In genomic region chr2:113891265-113891959, GRCh38 we compare ENCODE assay signal across 8 cellular contexts. TPM values are rescaled to one million over a fixed set of nuclear protein-coding genes. Genes with fewer than 3 reads are reported as not detected.
DNase-seq lines count a peak whose midpoint lies in the region; ATAC-seq, FAIRE-seq and TF ChIP-seq lines count a peak whose summit lies in the region.

No MANE protein-coding gene starts in this region.

- no peaks in the 10 kb centered on the region for H3K9me3 ChIP-seq in CD8-positive, alpha-beta T cell (ENCODE audit: low read length)
- H3K9me3 ChIP-seq in OCI-LY1 (ENCODE audit: low read length) (no peaks in the 10 kb centered on the region), endodermal cell (ENCODE audit: control insufficient read depth, low read length) (no peaks in the 10 kb centered on the region), neutrophil (no peaks in the 10 kb centered on the region)

- peak overlapping the region; percentile 72 for H3K4me2 ChIP-seq in OCI-LY1 (ENCODE audit: low read length)

- 5 to 11% methylated on average over 3 to 5 of the region's 5 CpGs for WGBS in endodermal cell (ENCODE audit: insufficient coverage in 1 of 2, insufficient read length in 1 of 2), 2 experiments

- FAIRE-seq in D721Med (lab: Jason Lieb, UNC), result no peak

- H2AFZ ChIP-seq in OCI-LY1 (ENCODE audit: low read length), result no peak overlapping the region

- TF ChIP-seq CTCF in CD8-positive, alpha-beta T cell (IDR thresholded peaks at IDR 0.05), result no peak
- TF ChIP-seq CTCF in OCI-LY1 (IDR thresholded peaks at IDR 0.05; ENCODE audit: low read length) (no peak), endodermal cell (conservative IDR thresholded peaks at IDR 0.05) (no peak), neutrophil (IDR thresholded peaks at IDR 0.05) (no peak), D721Med (IDR thresholded peaks at IDR 0.05; ENCODE audit: insufficient read depth, missing control alignments) (no peak)

- peak overlapping the region; percentile 99 for H3K27ac Mint-ChIP-seq in CD8-positive, alpha-beta T cell
- peak overlapping the region; percentile 94 for H3K27ac Mint-ChIP-seq in endodermal cell

- CTCF ChIA-PET in CD8-positive, alpha-beta T cell (lab: Charles Lee), result no interaction called here

- H3K4me1 ChIP-seq in CD8-positive, alpha-beta T cell (ENCODE audit: insufficient read depth, low read length), result peaks cover 74% of the 10 kb centered on the region
- H3K4me1 ChIP-seq in OCI-LY1 (ENCODE audit: insufficient read depth, low read length, severe bottlenecking) (peaks cover 72% of the 10 kb centered on the region), endodermal cell (ENCODE audit: control insufficient read depth, insufficient read depth, low read length) (peaks cover 4% of the 10 kb centered on the region), neutrophil (ENCODE audit: control insufficient read depth in 1 of 2, insufficient read depth in 1 of 2, low read depth in 1 of 2, low read length in 1 of 2) (peaks cover 78 to 86% of the 10 kb centered on the region in 2 experiments)

- peaks cover 46% of the 10 kb centered on the region for H3K36me3 Mint-ChIP-seq in CD8-positive, alpha-beta T cell
- H3K36me3 Mint-ChIP-seq in endodermal cell (ENCODE audit: low read depth), result peaks cover 7% of the 10 kb centered on the region

- no peaks in the 10 kb centered on the region for H4K20me1 ChIP-seq in OCI-LY1 (ENCODE audit: insufficient read depth, low read length)

- H3K27me3 ChIP-seq in CD8-positive, alpha-beta T cell (ENCODE audit: insufficient read depth, low read length), result no peaks in the 10 kb centered on the region
- H3K27me3 ChIP-seq in OCI-LY1 (ENCODE audit: insufficient read depth, low read length), result no peaks in the 10 kb centered on the region
- H3K27me3 ChIP-seq in endodermal cell (ENCODE audit: control insufficient read depth, insufficient read depth, low read length, poor library complexity, severe bottlenecking), result no peaks in the 10 kb centered on the region
- H3K27me3 ChIP-seq in neutrophil, result no peaks in the 10 kb centered on the region

- peaks cover 5% of the 10 kb centered on the region; the same call in 1 of the 2 replicates for H3F3A ChIP-seq in OCI-LY1 (ENCODE audit: insufficient read depth, low read length)

- peak overlapping the region; percentile 97 for H3K4me3 ChIP-seq in CD8-positive, alpha-beta T cell (ENCODE audit: low read depth, low read length)
- peak overlapping the region; percentile 82 for H3K4me3 ChIP-seq in OCI-LY1 (ENCODE audit: low read depth, low read length, poor library complexity, severe bottlenecking)
- peak overlapping the region; percentile 92 for H3K4me3 ChIP-seq in endodermal cell (ENCODE audit: low read length)
- peak overlapping the region; percentile 88 to 98 for H3K4me3 ChIP-seq in neutrophil (ENCODE audit: low read depth in 1 of 2, low read length in 1 of 2)

- H3K9ac ChIP-seq in OCI-LY1 (ENCODE audit: low read length) (peak overlapping the region; percentile 90), endodermal cell (ENCODE audit: extremely low read depth, low read length, poor library complexity, severe bottlenecking) (peak overlapping the region; percentile 59)

- no peak for DNase-seq in CD8-positive, alpha-beta T cell
- no peak for DNase-seq in endodermal cell
- no peak for DNase-seq in D721Med (ENCODE audit: insufficient read length, low spot score)
- DNase-seq in HK-2 (ENCODE audit: unreplicated experiment), result no peak
- DNase-seq in Kasumi-1 (lab: John Stamatoyannopoulos, UW), result no peak

- intact Hi-C loops in CD8-positive, alpha-beta T cell (cut with DNase I, micrococcal nuclease), result loop anchor here (5.0 to 10.0 kb wide), 4 partner anchors 36 to 1837 kb away; partner anchors contain the start of genes SLC20A1 (in 1 of the 2) and TMEM87B (in 1 of the 2)

- H3K9me3 Mint-ChIP-seq in CD8-positive, alpha-beta T cell, result no peaks in the 10 kb centered on the region
- no peaks in the 10 kb centered on the region for H3K9me3 Mint-ChIP-seq in endodermal cell

- POLR2A ChIA-PET in CD8-positive, alpha-beta T cell (lab: Charles Lee), result no interaction called here

- H3K4me1 Mint-ChIP-seq in CD8-positive, alpha-beta T cell (ENCODE audit: low read depth), result peaks cover 85% of the 10 kb centered on the region
- peaks cover 61% of the 10 kb centered on the region for H3K4me1 Mint-ChIP-seq in endodermal cell

- H3K36me3 ChIP-seq in CD8-positive, alpha-beta T cell (ENCODE audit: insufficient read depth, low read length), result no peaks in the 10 kb centered on the region
- H3K36me3 ChIP-seq in OCI-LY1 (ENCODE audit: insufficient read depth, low read length) (peaks cover 52% of the 10 kb centered on the region; the same call in 1 of the 2 replicates), endodermal cell (ENCODE audit: control insufficient read depth, insufficient read depth, low read length) (peaks cover 38% of the 10 kb centered on the region), neutrophil (peaks cover 8% of the 10 kb centered on the region)

- peak overlapping the region; percentile 69 for H3K27ac ChIP-seq in CD8-positive, alpha-beta T cell (ENCODE audit: low read depth, low read length)
- H3K27ac ChIP-seq in OCI-LY1 (ENCODE audit: low read depth, low read length, poor library complexity, severe bottlenecking), result peak overlapping the region; percentile 94
- no peak overlapping the region for H3K27ac ChIP-seq in endodermal cell (ENCODE audit: low read depth, low read length)
- H3K27ac ChIP-seq in neutrophil, result peak overlapping the region; percentile 100

- no peak for ATAC-seq in CD8-positive, alpha-beta T cell
- no peak for ATAC-seq in GM18502 (IDR thresholded peaks at IDR 0.05; ENCODE audit: poor library complexity, unreplicated experiment)

- H3K4me3 Mint-ChIP-seq in CD8-positive, alpha-beta T cell, result peak overlapping the region; percentile 100
- peak overlapping the region; percentile 91 for H3K4me3 Mint-ChIP-seq in endodermal cell

- H3K9me2 ChIP-seq in OCI-LY1 (ENCODE audit: low read depth, low read length), result no peaks in the 10 kb centered on the region

- H3K27me3 Mint-ChIP-seq in CD8-positive, alpha-beta T cell (ENCODE audit: low read depth), result no peaks in the 10 kb centered on the region
- no peaks in the 10 kb centered on the region for H3K27me3 Mint-ChIP-seq in endodermal cell (ENCODE audit: insufficient read depth)

- peaks cover 71% of the 10 kb centered on the region for H3K79me2 ChIP-seq in OCI-LY1 (ENCODE audit: insufficient read depth, low read length)

RNA-seq across cellular contexts. Expression of gene ACTR3, which starts 1.5 kb away (rescaled TPM):
- 100 to 1,000 TPM; 121 to 122 TPM for total RNA-seq in CD8-positive, alpha-beta T cell
- 100 to 1,000 TPM; 168 to 192 TPM for total RNA-seq in endodermal cell
- 124 TPM for polyA plus RNA-seq in endodermal cell (2013, experiment 1 of 2)
- polyA plus RNA-seq in endodermal cell (2013, experiment 2 of 2), result 117 TPM
